ENCODE assay signal across 8 cellular contexts in the genomic region with DNA sequence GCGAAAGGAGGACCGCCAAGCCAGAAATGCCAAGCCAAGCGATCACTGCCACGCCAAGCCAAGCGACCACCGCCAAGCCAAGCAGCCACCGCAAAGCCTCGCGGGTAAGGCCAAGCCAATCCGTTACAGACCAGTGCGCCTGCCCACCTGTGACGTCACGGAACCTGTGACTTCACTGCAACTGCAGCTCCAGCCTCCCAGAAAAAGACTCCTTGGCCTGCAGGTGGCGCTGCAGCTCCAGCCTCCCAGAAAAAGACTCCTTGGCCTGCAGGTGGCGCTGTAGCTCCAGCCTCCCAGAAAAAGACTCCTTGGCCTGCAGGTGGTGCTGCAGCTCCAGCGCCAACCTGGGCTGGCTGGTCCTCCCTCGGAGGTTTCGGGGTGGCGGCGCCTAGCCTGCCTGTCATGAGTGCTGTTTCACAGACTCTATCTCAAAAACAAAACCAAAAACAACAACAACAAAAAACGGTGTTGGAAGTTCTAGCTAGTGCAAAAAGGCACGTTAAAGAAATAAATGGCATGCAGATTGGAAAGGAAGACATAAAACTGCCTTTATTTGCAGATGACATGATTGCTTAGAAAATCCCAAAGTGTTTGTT. TPM values are rescaled to one million over a fixed set of nuclear protein-coding genes. Genes with fewer than 3 reads are reported as not detected.
DNase-seq lines count a peak whose midpoint lies in the region; ATAC-seq and TF ChIP-seq lines count a peak whose summit lies in the region.
"Not testable (repeated sequence)": the region's sequence is repeated elsewhere in the genome, so short reads cannot be mapped to it uniquely, and the experiment has no call there.

No MANE protein-coding gene starts in this region.

- H3K9me3 ChIP-seq in CD8-positive, alpha-beta memory T cell (ENCODE audit: low read length); esophagus muscularis mucosa: not testable (repeated sequence)

- not testable (repeated sequence) for TF ChIP-seq POLR2A in esophagus muscularis mucosa (IDR thresholded peaks at IDR 0.05; ENCODE audit: low read depth)

- not testable (repeated sequence) for H3K27me3 ChIP-seq in CD8-positive, alpha-beta memory T cell (ENCODE audit: insufficient read depth, low read length, poor library complexity, severe bottlenecking); esophagus muscularis mucosa

- DNase-seq in CD8-positive, alpha-beta memory T cell: peak; percentile 85 to 97 (median 93)
- DNase-seq in SIG-M5 (lab: John Stamatoyannopoulos, UW) (peak; percentile 28), mucosa of gallbladder (ENCODE audit: low spot score) (peak; percentile 90)
- DNase-seq in activated T-helper 1 cell treated with anti-CD3 and anti-CD28 coated beads, Interleukin-2, amount 50 U/mL, for 16 hours (ENCODE audit: low read depth in 1 of 2, low spot score in 1 of 2): peak; percentile 89 to 91
- DNase-seq in esophagus muscularis mucosa (ENCODE audit: extremely low spot score): not testable (repeated sequence)
- DNase-seq in stimulated activated CD8-positive, alpha-beta memory T cell treated with anti-CD3 and anti-CD28 coated beads, Interleukin-12 subunit alpha, Interleukin-12 subunit beta, amount 100 ng/mL, for 24 hours (ENCODE audit: extremely low read depth): peak; percentile 91

- TF ChIP-seq CTCF in LNCAP (IDR thresholded peaks at IDR 0.05) (peak; percentile 100), esophagus muscularis mucosa (IDR thresholded peaks at IDR 0.05) (peak; percentile 87 to 99 (median 92))

- not testable (repeated sequence) for H3K4me1 ChIP-seq in CD8-positive, alpha-beta memory T cell (ENCODE audit: insufficient read depth, low read length)
- H3K4me1 ChIP-seq in esophagus muscularis mucosa: peaks cover 2 to 11% (median 5%) of the 10 kb centered on the region in 4 donors

- peak overlapping the region; percentile 5 to 97 (median 92) for H3K27ac Mint-ChIP-seq in CD8-positive, alpha-beta memory T cell

- H3K9me3 Mint-ChIP-seq in CD8-positive, alpha-beta memory T cell: not testable (repeated sequence)

- WGBS in esophagus muscularis mucosa: 6% methylated on average over 6 of the region's 22 CpGs

- not testable (repeated sequence) for H3K36me3 ChIP-seq in CD8-positive, alpha-beta memory T cell (ENCODE audit: insufficient read depth, low read length); esophagus muscularis mucosa

- not testable (repeated sequence) for H3K36me3 Mint-ChIP-seq in CD8-positive, alpha-beta memory T cell

- H3K4me3 Mint-ChIP-seq in CD8-positive, alpha-beta memory T cell: peak overlapping the region; percentile 81 to 94 (median 88)

- POLR2A ChIA-PET in CD8-positive, alpha-beta memory T cell (lab: Charles Lee): not testable (repeated sequence)

- H3K4me3 ChIP-seq in CD8-positive, alpha-beta memory T cell (ENCODE audit: low read length): not testable (repeated sequence)
- peak overlapping the region; percentile 40 to 58 (median 52) for H3K4me3 ChIP-seq in esophagus muscularis mucosa

- H3K4me1 Mint-ChIP-seq in CD8-positive, alpha-beta memory T cell: peaks cover 15 to 16% (median 16%) of the 10 kb centered on the region in 3 donors

- CTCF ChIA-PET in CD8-positive, alpha-beta memory T cell (lab: Charles Lee): interaction anchor here (1.0 to 1.5 kb wide), 5 partner anchors 233 to 713 kb away, joined by 3 to 7 read pairs (median 5); partner anchors contain the start of gene PRPSAP2

- peak overlapping the region; percentile 24 for H3K27ac ChIP-seq in CD8-positive, alpha-beta memory T cell (ENCODE audit: low read depth, low read length)
- peak overlapping the region in 3 of 4 donors; percentile 59 to 87 (median 63) for H3K27ac ChIP-seq in esophagus muscularis mucosa (replicated peaks in 1 of 4)

- ATAC-seq in GM21576 (IDR thresholded peaks at IDR 0.05; ENCODE audit: unreplicated experiment): peak; percentile 68

- intact Hi-C loops in esophagus muscularis mucosa (cut with DNase I): not testable (repeated sequence)

- TF ChIP-seq EP300 in esophagus muscularis mucosa (IDR thresholded peaks at IDR 0.05): not testable (repeated sequence)

- not testable (repeated sequence) for H3K27me3 Mint-ChIP-seq in CD8-positive, alpha-beta memory T cell

RNA-seq across cellular contexts. Expression of gene TBC1D28, which starts 18.6 kb away (rescaled TPM):
- total RNA-seq in CD8-positive, alpha-beta memory T cell: not detected
- polyA plus RNA-seq in CD8-positive, alpha-beta memory T cell: not detected
- total RNA-seq in esophagus muscularis mucosa: not detected
- not detected for total RNA-seq in mucosa of gallbladder

RNA-seq across cellular contexts. Expression of gene FOXO3B, which starts 56.5 kb away (rescaled TPM):
- total RNA-seq in CD8-positive, alpha-beta memory T cell: 1 to 10 TPM; 5.4 to 6.1 TPM
- 3.8 TPM for polyA plus RNA-seq in CD8-positive, alpha-beta memory T cell
- total RNA-seq in esophagus muscularis mucosa (1 to 10 TPM; 5.4 to 8.4 (median 7.9) TPM), mucosa of gallbladder (7.9 TPM)
